In the genomic region with DNA sequence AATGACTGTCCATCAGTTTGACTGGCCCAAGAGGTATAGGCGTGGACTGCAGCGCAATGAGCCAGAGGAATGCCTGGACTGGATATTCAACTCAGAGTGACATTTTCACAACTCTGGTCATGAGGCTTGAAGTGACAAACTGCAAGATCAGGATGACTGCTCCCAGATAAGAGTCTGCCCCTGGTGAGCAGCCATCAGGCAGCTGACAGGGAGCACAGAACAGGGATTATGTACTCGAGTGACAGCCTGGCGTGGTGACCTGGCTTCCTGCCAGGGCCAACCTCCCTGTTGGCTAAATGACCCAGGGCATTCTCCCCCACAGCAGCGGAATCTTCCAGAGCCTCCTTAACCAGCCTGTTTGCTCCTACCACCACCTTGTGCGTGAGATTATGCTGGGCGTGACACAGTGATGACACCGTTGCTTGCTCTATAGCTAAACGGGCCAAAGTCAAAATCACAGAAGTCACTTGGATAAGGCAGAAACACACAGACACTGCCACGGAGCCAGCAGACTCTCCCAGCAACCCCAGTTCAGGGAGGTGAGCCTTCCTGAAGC, we compare ENCODE assay signal across 1 cellular context.
TF ChIP-seq lines count a peak whose summit lies in the region.

No MANE protein-coding gene starts in this region.

TF ChIP-seq in K562, 482 proteins besides CTCF, POLR2A, EP300 and RAD21 (continued from another document and continues in another):
- TF ChIP-seq ZBTB40 (IDR thresholded peaks at IDR 0.05): no peak
- TF ChIP-seq ZBTB40 (CRISPR knock-in tag; IDR thresholded peaks at IDR 0.05): no peak
- no peak for TF ChIP-seq NR1H2 (CRISPR knock-in tag; IDR thresholded peaks at IDR 0.05)
- no peak for TF ChIP-seq MTF1 (CRISPR knock-in tag; IDR thresholded peaks at IDR 0.05; ENCODE audit: borderline replicate concordance)
- peak; percentile 97 for TF ChIP-seq CTBP1 (IDR thresholded peaks at IDR 0.05; ENCODE audit: borderline replicate concordance)
- 0 out of 2 replicates have a peak, but pooled peaks have one; percentile 44 for TF ChIP-seq ZBTB1 (CRISPR knock-in tag; IDR thresholded peaks at IDR 0.05; ENCODE audit: borderline replicate concordance, low read depth)
- no peak for TF ChIP-seq NR2C1 (IDR thresholded peaks at IDR 0.05)
- TF ChIP-seq NR2C1 (tag; IDR thresholded peaks at IDR 0.05): peak; percentile 54; the same call in 1 of the 2 replicates
- no peak for TF ChIP-seq ZBTB26 (CRISPR knock-in tag; IDR thresholded peaks at IDR 0.05)
- TF ChIP-seq MLLT1 (IDR thresholded peaks at IDR 0.05): peak in 1 of 2 experiments; percentile 89; a peak in 2 of 4 replicates
- 0 out of 2 replicates have a peak, but pooled peaks have one; percentile 60 for TF ChIP-seq ZNF584 (CRISPR knock-in tag; IDR thresholded peaks at IDR 0.05; ENCODE audit: low read depth)
- peak; percentile 97 for TF ChIP-seq MEIS2 (IDR thresholded peaks at IDR 0.05; ENCODE audit: partially characterized antibody)
- no peak for TF ChIP-seq RBM22 (IDR thresholded peaks at IDR 0.05; ENCODE audit: low read depth, low read length, poor library complexity, severe bottlenecking)
- TF ChIP-seq SLC30A9 (CRISPR knock-in tag; IDR thresholded peaks at IDR 0.05): no peak
- no peak for TF ChIP-seq ARID3B (CRISPR knock-in tag; IDR thresholded peaks at IDR 0.05; ENCODE audit: borderline replicate concordance)
- peak; percentile 35 for TF ChIP-seq RBM39 (optimal IDR thresholded peaks at IDR 0.05; ENCODE audit: low read depth, low read length)
- TF ChIP-seq HNRNPK (IDR thresholded peaks at IDR 0.05; ENCODE audit: low read depth, low read length, poor library complexity, severe bottlenecking): no peak
- TF ChIP-seq ARID1B (IDR thresholded peaks at IDR 0.05): peak; percentile 87
- peak; percentile 81 to 85; a peak in 3 of 4 replicates for TF ChIP-seq KDM1A (IDR thresholded peaks at IDR 0.05)
- peak; percentile 49 for TF ChIP-seq USF1 (CRISPR knock-in tag; IDR thresholded peaks at IDR 0.05)
- TF ChIP-seq MAFK (IDR thresholded peaks at IDR 0.05; ENCODE audit: low read length): peak; percentile 69; the same call in 1 of the 2 replicates
- 0 out of 2 replicates have a peak, but pooled peaks have one; percentile 28 for TF ChIP-seq CBX1 (IDR thresholded peaks at IDR 0.05; ENCODE audit: low read depth)
- TF ChIP-seq GABPA (tag; conservative IDR thresholded peaks at IDR 0.05; ENCODE audit: low read depth): 0 out of 2 replicates have a peak, but pooled peaks have one; percentile 9
- TF ChIP-seq MAZ (CRISPR knock-in tag; conservative IDR thresholded peaks at IDR 0.05 in 1 of 2, IDR thresholded peaks at IDR 0.05 in 1 of 2): peak; percentile 55 to 79
- TF ChIP-seq ARHGAP35 (IDR thresholded peaks at IDR 0.05; ENCODE audit: partially characterized antibody): no peak
- TF ChIP-seq BDP1 (IDR thresholded peaks at IDR 0.05; ENCODE audit: insufficient read depth, insufficient read length): no peak
- TF ChIP-seq, protein P1, sequence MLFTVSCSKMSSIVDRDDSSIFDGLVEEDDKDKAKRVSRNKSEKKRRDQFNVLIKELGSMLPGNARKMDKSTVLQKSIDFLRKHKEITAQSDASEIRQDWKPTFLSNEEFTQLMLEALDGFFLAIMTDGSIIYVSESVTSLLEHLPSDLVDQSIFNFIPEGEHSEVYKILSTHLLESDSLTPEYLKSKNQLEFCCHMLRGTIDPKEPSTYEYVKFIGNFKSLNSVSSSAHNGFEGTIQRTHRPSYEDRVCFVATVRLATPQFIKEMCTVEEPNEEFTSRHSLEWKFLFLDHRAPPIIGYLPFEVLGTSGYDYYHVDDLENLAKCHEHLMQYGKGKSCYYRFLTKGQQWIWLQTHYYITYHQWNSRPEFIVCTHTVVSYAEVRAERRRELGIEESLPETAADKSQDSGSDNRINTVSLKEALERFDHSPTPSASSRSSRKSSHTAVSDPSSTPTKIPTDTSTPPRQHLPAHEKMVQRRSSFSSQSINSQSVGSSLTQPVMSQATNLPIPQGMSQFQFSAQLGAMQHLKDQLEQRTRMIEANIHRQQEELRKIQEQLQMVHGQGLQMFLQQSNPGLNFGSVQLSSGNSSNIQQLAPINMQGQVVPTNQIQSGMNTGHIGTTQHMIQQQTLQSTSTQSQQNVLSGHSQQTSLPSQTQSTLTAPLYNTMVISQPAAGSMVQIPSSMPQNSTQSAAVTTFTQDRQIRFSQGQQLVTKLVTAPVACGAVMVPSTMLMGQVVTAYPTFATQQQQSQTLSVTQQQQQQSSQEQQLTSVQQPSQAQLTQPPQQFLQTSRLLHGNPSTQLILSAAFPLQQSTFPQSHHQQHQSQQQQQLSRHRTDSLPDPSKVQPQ (CRISPR knock-in tag; IDR thresholded peaks at IDR 0.05; ENCODE audit: borderline replicate concordance): 0 out of 2 replicates have a peak, but pooled peaks have one; percentile 15
- TF ChIP-seq ELF4 (CRISPR knock-in tag; IDR thresholded peaks at IDR 0.05): peak; percentile 56; the same call in 1 of the 2 replicates
- peak in 1 of 2 experiments; percentile 92; a peak in 2 of 4 replicates for TF ChIP-seq HDAC1 (IDR thresholded peaks at IDR 0.05)
- no peak for TF ChIP-seq RBM17 (IDR thresholded peaks at IDR 0.05; ENCODE audit: borderline replicate concordance, low read depth, low read length)
- peak; percentile 52 for TF ChIP-seq TEAD4 (IDR thresholded peaks at IDR 0.05; ENCODE audit: low read length)
- no peak for TF ChIP-seq TEAD4 (CRISPR knock-in tag; IDR thresholded peaks at IDR 0.05; ENCODE audit: borderline replicate concordance)
- TF ChIP-seq POLR2G (IDR thresholded peaks at IDR 0.05; ENCODE audit: low read depth, low read length): no peak
- TF ChIP-seq E2F3 (CRISPR knock-in tag; IDR thresholded peaks at IDR 0.05): no peak
- TF ChIP-seq, protein P2, sequence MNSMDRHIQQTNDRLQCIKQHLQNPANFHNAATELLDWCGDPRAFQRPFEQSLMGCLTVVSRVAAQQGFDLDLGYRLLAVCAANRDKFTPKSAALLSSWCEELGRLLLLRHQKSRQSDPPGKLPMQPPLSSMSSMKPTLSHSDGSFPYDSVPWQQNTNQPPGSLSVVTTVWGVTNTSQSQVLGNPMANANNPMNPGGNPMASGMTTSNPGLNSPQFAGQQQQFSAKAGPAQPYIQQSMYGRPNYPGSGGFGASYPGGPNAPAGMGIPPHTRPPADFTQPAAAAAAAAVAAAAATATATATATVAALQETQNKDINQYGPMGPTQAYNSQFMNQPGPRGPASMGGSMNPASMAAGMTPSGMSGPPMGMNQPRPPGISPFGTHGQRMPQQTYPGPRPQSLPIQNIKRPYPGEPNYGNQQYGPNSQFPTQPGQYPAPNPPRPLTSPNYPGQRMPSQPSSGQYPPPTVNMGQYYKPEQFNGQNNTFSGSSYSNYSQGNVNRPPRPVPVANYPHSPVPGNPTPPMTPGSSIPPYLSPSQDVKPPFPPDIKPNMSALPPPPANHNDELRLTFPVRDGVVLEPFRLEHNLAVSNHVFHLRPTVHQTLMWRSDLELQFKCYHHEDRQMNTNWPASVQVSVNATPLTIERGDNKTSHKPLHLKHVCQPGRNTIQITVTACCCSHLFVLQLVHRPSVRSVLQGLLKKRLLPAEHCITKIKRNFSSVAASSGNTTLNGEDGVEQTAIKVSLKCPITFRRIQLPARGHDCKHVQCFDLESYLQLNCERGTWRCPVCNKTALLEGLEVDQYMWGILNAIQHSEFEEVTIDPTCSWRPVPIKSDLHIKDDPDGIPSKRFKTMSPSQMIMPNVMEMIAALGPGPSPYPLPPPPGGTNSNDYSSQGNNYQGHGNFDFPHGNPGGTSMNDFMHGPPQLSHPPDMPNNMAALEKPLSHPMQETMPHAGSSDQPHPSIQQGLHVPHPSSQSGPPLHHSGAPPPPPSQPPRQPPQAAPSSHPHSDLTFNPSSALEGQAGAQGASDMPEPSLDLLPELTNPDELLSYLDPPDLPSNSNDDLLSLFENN (IDR thresholded peaks at IDR 0.05; ENCODE audit: low read depth in 2 of 2, low read length in 2 of 2): no peak
